In genomic region chr3:63980019-63980418, GRCh38 we compare ENCODE assay signal across 20 cellular contexts. TPM values are rescaled to one million over a fixed set of nuclear protein-coding genes. Genes with fewer than 3 reads are reported as not detected.
DNase-seq lines count a peak whose midpoint lies in the region; ATAC-seq and TF ChIP-seq lines count a peak whose summit lies in the region.
"Had no signal": no experiment of that assay in that cellular context is flagged by ENCODE, and none has a peak within 500 bp of the region (broad histone marks: within the 10 kb centered on the region; RNA-seq: fewer than 3 reads in every experiment).

No MANE protein-coding gene starts in this region.

- peaks cover 12 to 31% of the 10 kb centered on the region in 2 donors for H3K36me3 Mint-ChIP-seq in activated T-cell treated with anti-CD3 and anti-CD28 coated beads, Interleukin-2, amount 50 U/mL, for 72 hours (ENCODE audit: insufficient read depth in 2 of 2)
- H3K36me3 Mint-ChIP-seq in activated T-helper 17 cell treated with anti-CD3 and anti-CD28 coated beads, Interleukin-2, amount 50 U/mL, for 72 hours (ENCODE audit: low read depth) = peaks cover 60% of the 10 kb centered on the region

- intact Hi-C loops in PC-3 (cut with micrococcal nuclease) = no loop called here
- intact Hi-C loops in left colon (cut with DNase I, micrococcal nuclease) = no loop called here

- H4K20me1 ChIP-seq in PC-3 (ENCODE audit: low read length) = no peaks in the 10 kb centered on the region

- H3K4me2 ChIP-seq in PC-3 (ENCODE audit: low read length) = no peak overlapping the region
- H3K4me2 ChIP-seq: KMS-11 had no signal

- POLR2A ChIA-PET in PC-3 (lab: Charles Lee; ENCODE audit: unreplicated experiment) = no interaction called here

- peaks cover 79% of the 10 kb centered on the region for H3K4me1 Mint-ChIP-seq in activated T-cell treated with anti-CD3 and anti-CD28 coated beads, Interleukin-2, amount 50 U/mL, for 72 hours (ENCODE audit: low read depth)
- peaks cover 53% of the 10 kb centered on the region for H3K4me1 Mint-ChIP-seq in activated T-helper 17 cell treated with anti-CD3 and anti-CD28 coated beads, Interleukin-2, amount 50 U/mL, for 72 hours

- peak overlapping the region; percentile 1 for H3K27ac ChIP-seq in foreskin keratinocyte
- peak overlapping the region; percentile 25 for H3K27ac ChIP-seq in thymus (ENCODE audit: low read depth)
- H3K27ac ChIP-seq in PC-3 (ENCODE audit: low read length) = no peak overlapping the region
- H3K27ac ChIP-seq: KMS-11, suprapubic skin had no signal

- no peak overlapping the region for H3K4me3 ChIP-seq in thymus (ENCODE audit: low read length)
- H3K4me3 ChIP-seq in PC-3 (ENCODE audit: low read length) = no peak overlapping the region
- H3K4me3 ChIP-seq: suprapubic skin had no signal

- H3K4me1 ChIP-seq in foreskin keratinocyte (peaks cover 44% of the 10 kb centered on the region), thymus (ENCODE audit: control insufficient read depth, insufficient read depth, low read length) (peaks cover 15% of the 10 kb centered on the region), PC-3 (ENCODE audit: insufficient read depth, low read length) (peaks cover 10% of the 10 kb centered on the region)

- no peak for DNase-seq in activated T-cell treated with anti-CD3 and anti-CD28 coated beads, Interleukin-2, amount 50 U/mL, for 72 hours
- DNase-seq in activated T-cell treated with anti-CD3 and anti-CD28 coated beads, Interleukin-2, amount 50 U/mL, for 1 hour = no peak
- DNase-seq in foreskin keratinocyte (no peak), PC-3 (no peak), left colon (no peak)
- DNase-seq: Calu3, erythroblast, GDM1, head of caudate nucleus, kidney, NCI-H1436 treated with DMSO at 0.1 percent for 48 hours, NCI-H446, SHP77, T1000 had no signal

- no peaks in the 10 kb centered on the region for H3K9me2 ChIP-seq in PC-3 (replicated peaks; ENCODE audit: low read length)

- H3K27ac Mint-ChIP-seq in activated T-cell treated with anti-CD3 and anti-CD28 coated beads, Interleukin-2, amount 50 U/mL, for 72 hours = peak overlapping the region; percentile 97
- H3K27ac Mint-ChIP-seq in activated T-helper 17 cell treated with anti-CD3 and anti-CD28 coated beads, Interleukin-2, amount 50 U/mL, for 72 hours = peak overlapping the region; percentile 70

- H3K9ac ChIP-seq in PC-3 (ENCODE audit: low read length) = no peak overlapping the region
- H3K9ac ChIP-seq: KMS-11 had no signal

- peak overlapping the region; percentile 81 to 96 for H3K4me3 Mint-ChIP-seq in activated T-cell treated with anti-CD3 and anti-CD28 coated beads, Interleukin-2, amount 50 U/mL, for 72 hours
- H3K4me3 Mint-ChIP-seq in activated T-helper 17 cell treated with anti-CD3 and anti-CD28 coated beads, Interleukin-2, amount 50 U/mL, for 72 hours = peak overlapping the region; percentile 82

- WGBS in thymus = 94% methylated on average over 2 of the region's 2 CpGs

- no peaks in the 10 kb centered on the region for H3F3A ChIP-seq in PC-3 (ENCODE audit: low read length, unreplicated experiment)

- CTCF ChIA-PET in PC-3 (lab: Charles Lee) = no interaction called here

- peaks cover 40% of the 10 kb centered on the region for H3K36me3 ChIP-seq in thymus (ENCODE audit: control insufficient read depth, insufficient read depth)
- no peaks in the 10 kb centered on the region for H3K36me3 ChIP-seq in PC-3 (ENCODE audit: low read depth, low read length)

- H2AFZ ChIP-seq in PC-3 (ENCODE audit: low read length) = no peak overlapping the region

- peak; percentile 28 to 38 for ATAC-seq in activated T-cell treated with anti-CD3 and anti-CD28 coated beads, Interleukin-2, amount 50 U/mL, for 72 hours (replicated peaks in 1 of 2)
- peak; percentile 74 for ATAC-seq in activated T-helper 17 cell treated with anti-CD3 and anti-CD28 coated beads, Interleukin-2, amount 50 U/mL, for 72 hours (replicated peaks)
- ATAC-seq in foreskin keratinocyte (no peak), PC-3 (no peak), left colon (no peak), GM19467 (IDR thresholded peaks at IDR 0.05; ENCODE audit: unreplicated experiment) (no peak)
- ATAC-seq: HCT116 had no signal

- no TSS peak for BruUV-seq in PC-3 (replicated peaks; lab: Mats Ljungman, UMichigan)

- peaks cover 1% of the 10 kb centered on the region for H3K9me3 ChIP-seq in thymus (ENCODE audit: control insufficient read depth)
- no peaks in the 10 kb centered on the region for H3K9me3 ChIP-seq in PC-3 (ENCODE audit: low read length)
- H3K9me3 ChIP-seq: suprapubic skin had no signal

- H3K79me2 ChIP-seq in PC-3 (ENCODE audit: low read length) = no peaks in the 10 kb centered on the region

- H3K27me3 ChIP-seq in foreskin keratinocyte (no peaks in the 10 kb centered on the region), thymus (ENCODE audit: control insufficient read depth, insufficient read depth) (no peaks in the 10 kb centered on the region), PC-3 (ENCODE audit: low read length) (no peaks in the 10 kb centered on the region)
- H3K27me3 ChIP-seq: suprapubic skin had no signal

- H3K27me3 Mint-ChIP-seq in activated T-cell treated with anti-CD3 and anti-CD28 coated beads, Interleukin-2, amount 50 U/mL, for 72 hours (ENCODE audit: low read depth) = no peaks in the 10 kb centered on the region
- H3K27me3 Mint-ChIP-seq in activated T-helper 17 cell treated with anti-CD3 and anti-CD28 coated beads, Interleukin-2, amount 50 U/mL, for 72 hours = no peaks in the 10 kb centered on the region

- no peaks in the 10 kb centered on the region for H3K9me3 Mint-ChIP-seq in activated T-cell treated with anti-CD3 and anti-CD28 coated beads, Interleukin-2, amount 50 U/mL, for 72 hours
- H3K9me3 Mint-ChIP-seq in activated T-helper 17 cell treated with anti-CD3 and anti-CD28 coated beads, Interleukin-2, amount 50 U/mL, for 72 hours = no peaks in the 10 kb centered on the region

- no peak for TF ChIP-seq CTCF in foreskin keratinocyte (conservative IDR thresholded peaks at IDR 0.05)
- no peak for TF ChIP-seq CTCF in PC-3 (conservative IDR thresholded peaks at IDR 0.05; ENCODE audit: low read depth, low read length)

RNA-seq across cellular contexts. Expression of gene PSMD6, which starts 43.3 kb away (rescaled TPM):
- total RNA-seq in activated T-cell treated with anti-CD3 and anti-CD28 coated beads, Interleukin-2, amount 50 U/mL, for 72 hours = 10 to 100 TPM; 83.4 to 90.3 TPM
- 100 to 1,000 TPM in 1 of 2 donors, 10 to 100 TPM in 1; 79.4 to 113 TPM for total RNA-seq in activated T-helper 17 cell treated with anti-CD3 and anti-CD28 coated beads, Interleukin-2, amount 50 U/mL, for 72 hours
- total RNA-seq in foreskin keratinocyte (119 and 139 TPM in 2 replicates), PC-3 (2014; rRNA removed) (73.2 and 80.7 TPM in 2 replicates), left colon (10 to 100 TPM; 49.4 to 51.4 TPM)
- polyA plus RNA-seq in foreskin keratinocyte (104 and 132 TPM in 2 replicates), thymus (78.9 TPM)

Comparison
In these comparisons a context has a peak if more than half of its experiments do, and no peak if none do; other contexts are left out.
1. ATAC-seq: peak in activated T-cell treated with anti-CD3 and anti-CD28 coated beads, Interleukin-2, amount 50 U/mL, for 72 hours (2 of 2) and activated T-helper 17 cell treated with anti-CD3 and anti-CD28 coated beads, Interleukin-2, amount 50 U/mL, for 72 hours (single experiment); none in foreskin keratinocyte (single experiment), PC-3 (single experiment), left colon (single experiment) and GM19467 (single experiment).